8 cellular contexts compared by ENCODE assay signal in genomic region chr20:19692685-19693119, GRCh38.
DNase-seq lines count a peak whose midpoint lies in the region; ATAC-seq and TF ChIP-seq lines count a peak whose summit lies in the region.

No MANE protein-coding gene starts in this region.

- no peak overlapping the region for H3K4me3 ChIP-seq in CD8-positive, alpha-beta T cell (ENCODE audit: low read depth, low read length)
- H3K4me3 ChIP-seq in ascending aorta (peak overlapping the region in 1 of 2 donors; percentile 31), gastrocnemius medialis (peak overlapping the region in 3 of 4 donors; percentile 1 to 24 (median 12))

- no peaks in the 10 kb centered on the region for H3K4me1 Mint-ChIP-seq in CD8-positive, alpha-beta T cell (ENCODE audit: low read depth)

- H3K36me3 ChIP-seq in CD8-positive, alpha-beta T cell (ENCODE audit: insufficient read depth, low read length): no peaks in the 10 kb centered on the region
- H3K36me3 ChIP-seq in ascending aorta (peaks cover 0 to 4% of the 10 kb centered on the region in 2 donors), gastrocnemius medialis (no peaks in the 10 kb centered on the region)

- no peaks in the 10 kb centered on the region for H3K36me3 Mint-ChIP-seq in CD8-positive, alpha-beta T cell

- H3K4me1 ChIP-seq in CD8-positive, alpha-beta T cell (ENCODE audit: insufficient read depth, low read length): no peaks in the 10 kb centered on the region
- H3K4me1 ChIP-seq in ascending aorta (peaks cover 2 to 11% of the 10 kb centered on the region in 2 donors), gastrocnemius medialis (peaks cover 21 to 23% of the 10 kb centered on the region in 2 donors)

- H3K9me3 Mint-ChIP-seq in CD8-positive, alpha-beta T cell: no peaks in the 10 kb centered on the region

- H3K27ac ChIP-seq in CD8-positive, alpha-beta T cell (ENCODE audit: low read depth, low read length): no peak overlapping the region
- H3K27ac ChIP-seq in ascending aorta (no peak overlapping the region), gastrocnemius medialis (peak overlapping the region in 2 of 4 donors; percentile 76 to 77)

- no peak overlapping the region for H3K4me3 Mint-ChIP-seq in CD8-positive, alpha-beta T cell

- H3K27ac Mint-ChIP-seq in CD8-positive, alpha-beta T cell: no peak overlapping the region

- DNase-seq in CD8-positive, alpha-beta T cell: peak in 6 of 7 experiments; percentile 8 to 55 (median 32)
- DNase-seq in HT1080 (ENCODE audit: low read depth): peak; percentile 74
- DNase-seq in ascending aorta (ENCODE audit: low spot score in 2 of 2): peak in 1 of 2 donors; percentile 76
- DNase-seq in hippocampal formation (lab: John Stamatoyannopoulos, UW): peak; percentile 6 to 23
- peak in 1 of 2 donors; percentile 39 for DNase-seq in gastrocnemius medialis

- TF ChIP-seq CTCF in CD8-positive, alpha-beta T cell (IDR thresholded peaks at IDR 0.05): peak; percentile 81
- TF ChIP-seq CTCF in ascending aorta (IDR thresholded peaks at IDR 0.05): peak; percentile 75 to 90 (median 89)
- peak; percentile 89 to 96 (median 89) for TF ChIP-seq CTCF in gastrocnemius medialis (IDR thresholded peaks at IDR 0.05 in 4 of 5, conservative IDR thresholded peaks at IDR 0.05 in 1 of 5)

- ATAC-seq in CD8-positive, alpha-beta T cell: no peak
- ATAC-seq in SK-N-SH treated with all-trans-retinoic acid at 6 μM for 48 hours (peak; percentile 64), gastrocnemius medialis (peak; percentile 18 to 31), HG03108 (IDR thresholded peaks at IDR 0.05; ENCODE audit: unreplicated experiment) (no peak), HG03469 (IDR thresholded peaks at IDR 0.05; ENCODE audit: unreplicated experiment) (no peak)

- POLR2A ChIA-PET in CD8-positive, alpha-beta T cell (lab: Charles Lee): no interaction called here

- H3K27me3 ChIP-seq in CD8-positive, alpha-beta T cell (ENCODE audit: insufficient read depth, low read length): no peaks in the 10 kb centered on the region
- H3K27me3 ChIP-seq in ascending aorta (no peaks in the 10 kb centered on the region), gastrocnemius medialis (no peaks in the 10 kb centered on the region)

- TF ChIP-seq POLR2A in gastrocnemius medialis (IDR thresholded peaks at IDR 0.05): no peak

- intact Hi-C loops in CD8-positive, alpha-beta T cell (cut with DNase I, micrococcal nuclease): loop anchor here in 1 of 2 experiments (2.0 to 5.0 kb wide), 2 partner anchors 302 to 875 kb away; no protein-coding TSS in a partner anchor
- intact Hi-C loops in ascending aorta (cut with DNase I) (loop anchor here (2.0 to 5.0 kb wide), 2 partner anchors 68 to 195 kb away; no protein-coding TSS in a partner anchor), gastrocnemius medialis (cut with DNase I; ENCODE audit: low total_unique reads) (loop anchor here (1.0 to 5.0 kb wide), 5 partner anchors 65 to 230 kb away; no protein-coding TSS in a partner anchor)

- H3K9me3 ChIP-seq in CD8-positive, alpha-beta T cell (ENCODE audit: low read length): no peaks in the 10 kb centered on the region
- H3K9me3 ChIP-seq in ascending aorta (no peaks in the 10 kb centered on the region), gastrocnemius medialis (no peaks in the 10 kb centered on the region)

- CTCF ChIA-PET in CD8-positive, alpha-beta T cell (lab: Charles Lee): interaction anchor here (0.7 to 2.1 kb wide), 7 partner anchors 8 to 792 kb away, joined by 3 to 6 read pairs (median 3); no protein-coding TSS in a partner anchor

- peaks cover 13% of the 10 kb centered on the region for H3K27me3 Mint-ChIP-seq in CD8-positive, alpha-beta T cell (ENCODE audit: low read depth)

- in situ Hi-C loops in gastrocnemius medialis (cut with MboI; ENCODE audit: low sequenced_read_pairs in 4 of 4): loop anchor here in 3 of 4 donors (5.0 to 25.0 kb wide), 5 partner anchors 62 to 305 kb away; partner anchors contain the start of gene RIN2 (in 1 of the 3)

TF ChIP-seq in SK-N-SH treated with all-trans-retinoic acid at 6 μM for 48 hours, 23 proteins besides CTCF, POLR2A, EP300 and RAD21:
- no peak for TF ChIP-seq SNAI2 (CRISPR knock-in tag; IDR thresholded peaks at IDR 0.05)
- no peak for TF ChIP-seq ZFP3 (CRISPR knock-in tag; IDR thresholded peaks at IDR 0.05)
- no peak for TF ChIP-seq ZFP30 (CRISPR knock-in tag; IDR thresholded peaks at IDR 0.05)
- TF ChIP-seq TCF4 (CRISPR knock-in tag; IDR thresholded peaks at IDR 0.05; ENCODE audit: borderline replicate concordance): no peak
- no peak for TF ChIP-seq PATZ1 (CRISPR knock-in tag; IDR thresholded peaks at IDR 0.05; ENCODE audit: borderline replicate concordance)
- TF ChIP-seq ZC3H10 (CRISPR knock-in tag; IDR thresholded peaks at IDR 0.05): no peak
- TF ChIP-seq ZNF8 (CRISPR knock-in tag; IDR thresholded peaks at IDR 0.05): no peak
- TF ChIP-seq TOX (CRISPR knock-in tag; IDR thresholded peaks at IDR 0.05; ENCODE audit: borderline replicate concordance): no peak
- TF ChIP-seq ZNF565 (CRISPR knock-in tag; conservative IDR thresholded peaks at IDR 0.05; ENCODE audit: low read depth): no peak
- TF ChIP-seq RARB (CRISPR knock-in tag; IDR thresholded peaks at IDR 0.05): no peak
- TF ChIP-seq ISL1 (CRISPR knock-in tag; IDR thresholded peaks at IDR 0.05): no peak
- no peak for TF ChIP-seq ESRRG (CRISPR knock-in tag; IDR thresholded peaks at IDR 0.05)

Comparison
In these comparisons a context has a peak if more than half of its experiments do, and no peak if none do; other contexts are left out.
1. ATAC-seq: peak in SK-N-SH treated with all-trans-retinoic acid at 6 μM for 48 hours (single experiment) and gastrocnemius medialis (2 of 2); none in CD8-positive, alpha-beta T cell (single experiment), HG03108 (single experiment) and HG03469 (single experiment).
2. Peak in every context shown above with its lines, with median percentiles within 50 percentile points of each other: CTCF ChIP-seq.